ENCODE assay signal across 1 cellular context in the genomic region with DNA sequence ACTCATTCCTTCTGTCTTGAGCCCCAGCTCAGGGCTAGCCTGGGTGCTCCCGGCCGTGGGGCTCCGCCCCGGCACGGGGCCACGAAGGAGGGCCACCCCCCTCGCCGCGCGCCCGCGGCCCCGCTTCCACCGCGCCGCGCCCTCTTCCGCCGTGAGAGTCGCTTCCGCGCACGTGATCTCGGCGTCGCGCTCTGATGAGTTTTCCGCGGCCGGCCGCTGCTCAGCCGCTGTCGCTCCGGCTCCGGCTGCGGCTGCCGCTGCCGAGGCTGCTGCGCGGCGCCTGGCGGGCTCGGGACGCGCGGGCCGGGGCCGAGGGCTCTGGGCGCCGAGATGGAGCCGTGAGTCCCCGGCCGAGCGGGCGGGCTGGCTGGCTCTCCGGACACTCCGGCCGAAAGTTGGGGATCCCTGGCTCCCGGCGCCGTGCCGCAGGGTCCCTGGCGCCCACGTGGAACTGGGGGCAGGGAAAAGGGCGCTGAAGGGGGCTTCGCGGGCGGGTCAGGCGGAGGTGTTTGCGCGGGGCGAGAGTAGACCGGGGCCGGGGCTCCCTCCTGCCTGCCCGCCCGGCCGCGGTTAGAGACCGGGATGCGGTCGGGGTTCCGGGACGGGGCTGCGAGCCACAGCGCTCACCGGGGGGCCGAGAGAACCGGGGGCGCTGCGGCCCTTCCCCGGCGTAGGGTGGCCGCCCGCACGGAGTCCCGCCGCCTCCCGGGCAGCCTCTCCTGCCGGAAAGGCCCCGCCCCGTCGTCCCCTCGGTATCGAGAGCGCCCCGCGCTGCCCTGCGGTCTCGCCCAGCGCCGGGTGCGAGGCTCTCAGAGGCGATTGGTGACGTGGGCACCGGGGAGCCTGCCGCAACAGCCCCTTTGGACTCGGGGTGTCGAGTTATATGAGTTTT.
TF ChIP-seq lines count a peak whose summit lies in the region.

A gene with protein sequence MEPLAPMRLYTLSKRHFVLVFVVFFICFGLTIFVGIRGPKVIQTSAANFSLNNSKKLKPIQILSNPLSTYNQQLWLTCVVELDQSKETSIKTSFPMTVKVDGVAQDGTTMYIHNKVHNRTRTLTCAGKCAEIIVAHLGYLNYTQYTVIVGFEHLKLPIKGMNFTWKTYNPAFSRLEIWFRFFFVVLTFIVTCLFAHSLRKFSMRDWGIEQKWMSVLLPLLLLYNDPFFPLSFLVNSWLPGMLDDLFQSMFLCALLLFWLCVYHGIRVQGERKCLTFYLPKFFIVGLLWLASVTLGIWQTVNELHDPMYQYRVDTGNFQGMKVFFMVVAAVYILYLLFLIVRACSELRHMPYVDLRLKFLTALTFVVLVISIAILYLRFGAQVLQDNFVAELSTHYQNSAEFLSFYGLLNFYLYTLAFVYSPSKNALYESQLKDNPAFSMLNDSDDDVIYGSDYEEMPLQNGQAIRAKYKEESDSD (plus strand): TSS at position 197 of the 892 bp plus-strand sequence. CDS start 134 bp downstream, at position 331.

TF ChIP-seq in A549, 52 proteins besides CTCF, POLR2A, EP300 and RAD21 (continued from another document):
- TF ChIP-seq, protein P1, sequence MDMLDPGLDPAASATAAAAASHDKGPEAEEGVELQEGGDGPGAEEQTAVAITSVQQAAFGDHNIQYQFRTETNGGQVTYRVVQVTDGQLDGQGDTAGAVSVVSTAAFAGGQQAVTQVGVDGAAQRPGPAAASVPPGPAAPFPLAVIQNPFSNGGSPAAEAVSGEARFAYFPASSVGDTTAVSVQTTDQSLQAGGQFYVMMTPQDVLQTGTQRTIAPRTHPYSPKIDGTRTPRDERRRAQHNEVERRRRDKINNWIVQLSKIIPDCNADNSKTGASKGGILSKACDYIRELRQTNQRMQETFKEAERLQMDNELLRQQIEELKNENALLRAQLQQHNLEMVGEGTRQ (IDR thresholded peaks at IDR 0.05), result peak; percentile 64
- no peak for TF ChIP-seq HOXB13 (CRISPR knock-in tag; IDR thresholded peaks at IDR 0.05; ENCODE audit: low read depth)
- TF ChIP-seq EHF (CRISPR knock-in tag; IDR thresholded peaks at IDR 0.05), result no peak
- TF ChIP-seq TP53 (CRISPR knock-in tag; IDR thresholded peaks at IDR 0.05), result no peak
- no peak for TF ChIP-seq CEBPB (IDR thresholded peaks at IDR 0.05)
- no peak for TF ChIP-seq RARB (CRISPR knock-in tag; IDR thresholded peaks at IDR 0.05)
- TF ChIP-seq JUNB (IDR thresholded peaks at IDR 0.05), result no peak
- TF ChIP-seq, protein P2, sequence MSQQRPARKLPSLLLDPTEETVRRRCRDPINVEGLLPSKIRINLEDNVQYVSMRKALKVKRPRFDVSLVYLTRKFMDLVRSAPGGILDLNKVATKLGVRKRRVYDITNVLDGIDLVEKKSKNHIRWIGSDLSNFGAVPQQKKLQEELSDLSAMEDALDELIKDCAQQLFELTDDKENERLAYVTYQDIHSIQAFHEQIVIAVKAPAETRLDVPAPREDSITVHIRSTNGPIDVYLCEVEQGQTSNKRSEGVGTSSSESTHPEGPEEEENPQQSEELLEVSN (IDR thresholded peaks at IDR 0.05; ENCODE audit: borderline replicate concordance, low read depth), result peak; percentile 69; the same call in 1 of the 2 replicates
- no peak for TF ChIP-seq POLR2AphosphoS2 (conservative IDR thresholded peaks at IDR 0.05; ENCODE audit: low read length)
- TF ChIP-seq, protein P3, sequence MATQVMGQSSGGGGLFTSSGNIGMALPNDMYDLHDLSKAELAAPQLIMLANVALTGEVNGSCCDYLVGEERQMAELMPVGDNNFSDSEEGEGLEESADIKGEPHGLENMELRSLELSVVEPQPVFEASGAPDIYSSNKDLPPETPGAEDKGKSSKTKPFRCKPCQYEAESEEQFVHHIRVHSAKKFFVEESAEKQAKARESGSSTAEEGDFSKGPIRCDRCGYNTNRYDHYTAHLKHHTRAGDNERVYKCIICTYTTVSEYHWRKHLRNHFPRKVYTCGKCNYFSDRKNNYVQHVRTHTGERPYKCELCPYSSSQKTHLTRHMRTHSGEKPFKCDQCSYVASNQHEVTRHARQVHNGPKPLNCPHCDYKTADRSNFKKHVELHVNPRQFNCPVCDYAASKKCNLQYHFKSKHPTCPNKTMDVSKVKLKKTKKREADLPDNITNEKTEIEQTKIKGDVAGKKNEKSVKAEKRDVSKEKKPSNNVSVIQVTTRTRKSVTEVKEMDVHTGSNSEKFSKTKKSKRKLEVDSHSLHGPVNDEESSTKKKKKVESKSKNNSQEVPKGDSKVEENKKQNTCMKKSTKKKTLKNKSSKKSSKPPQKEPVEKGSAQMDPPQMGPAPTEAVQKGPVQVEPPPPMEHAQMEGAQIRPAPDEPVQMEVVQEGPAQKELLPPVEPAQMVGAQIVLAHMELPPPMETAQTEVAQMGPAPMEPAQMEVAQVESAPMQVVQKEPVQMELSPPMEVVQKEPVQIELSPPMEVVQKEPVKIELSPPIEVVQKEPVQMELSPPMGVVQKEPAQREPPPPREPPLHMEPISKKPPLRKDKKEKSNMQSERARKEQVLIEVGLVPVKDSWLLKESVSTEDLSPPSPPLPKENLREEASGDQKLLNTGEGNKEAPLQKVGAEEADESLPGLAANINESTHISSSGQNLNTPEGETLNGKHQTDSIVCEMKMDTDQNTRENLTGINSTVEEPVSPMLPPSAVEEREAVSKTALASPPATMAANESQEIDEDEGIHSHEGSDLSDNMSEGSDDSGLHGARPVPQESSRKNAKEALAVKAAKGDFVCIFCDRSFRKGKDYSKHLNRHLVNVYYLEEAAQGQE (IDR thresholded peaks at IDR 0.05), result no peak
- TF ChIP-seq, protein P4, sequence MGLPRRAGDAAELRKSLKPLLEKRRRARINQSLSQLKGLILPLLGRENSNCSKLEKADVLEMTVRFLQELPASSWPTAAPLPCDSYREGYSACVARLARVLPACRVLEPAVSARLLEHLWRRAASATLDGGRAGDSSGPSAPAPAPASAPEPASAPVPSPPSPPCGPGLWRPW (IDR thresholded peaks at IDR 0.05), result no peak
- no peak for TF ChIP-seq MAFK (IDR thresholded peaks at IDR 0.05; ENCODE audit: partially characterized antibody)
- TF ChIP-seq CHD4 (IDR thresholded peaks at IDR 0.05; ENCODE audit: borderline replicate concordance), result no peak
- TF ChIP-seq BHLHE40 (IDR thresholded peaks at IDR 0.05; ENCODE audit: low read depth, low read length), result 0 out of 2 replicates have a peak, but pooled peaks have one; percentile 51
- TF ChIP-seq HDAC2 (IDR thresholded peaks at IDR 0.05), result no peak
- no peak for TF ChIP-seq ZFP36 (IDR thresholded peaks at IDR 0.05; ENCODE audit: borderline replicate concordance, partially characterized antibody)
- TF ChIP-seq, protein P5, sequence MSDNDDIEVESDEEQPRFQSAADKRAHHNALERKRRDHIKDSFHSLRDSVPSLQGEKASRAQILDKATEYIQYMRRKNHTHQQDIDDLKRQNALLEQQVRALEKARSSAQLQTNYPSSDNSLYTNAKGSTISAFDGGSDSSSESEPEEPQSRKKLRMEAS (IDR thresholded peaks at IDR 0.05), result peak; percentile 79
- no peak for TF ChIP-seq HOXA7 (CRISPR knock-in tag; IDR thresholded peaks at IDR 0.05)
- peak in 1 of 2 experiments; percentile 74; a peak in 2 of 5 replicates for TF ChIP-seq JUN (IDR thresholded peaks at IDR 0.05)
- no peak for TF ChIP-seq CBX2 (IDR thresholded peaks at IDR 0.05; ENCODE audit: borderline replicate concordance, low read depth)
- TF ChIP-seq FOXS1 (CRISPR knock-in tag; IDR thresholded peaks at IDR 0.05), result no peak
- TF ChIP-seq ZC3H11A (IDR thresholded peaks at IDR 0.05), result no peak
- TF ChIP-seq HEYL (CRISPR knock-in tag; IDR thresholded peaks at IDR 0.05), result no peak
- TF ChIP-seq PHF8 (IDR thresholded peaks at IDR 0.05; ENCODE audit: borderline replicate concordance, low read depth), result peak; percentile 63; the same call in 1 of the 2 replicates
- TF ChIP-seq SMC3 (IDR thresholded peaks at IDR 0.05), result no peak
- no peak for TF ChIP-seq RFX5 (IDR thresholded peaks at IDR 0.05)
- TF ChIP-seq ZNF302 (CRISPR knock-in tag; IDR thresholded peaks at IDR 0.05), result no peak
- TF ChIP-seq, protein P6, sequence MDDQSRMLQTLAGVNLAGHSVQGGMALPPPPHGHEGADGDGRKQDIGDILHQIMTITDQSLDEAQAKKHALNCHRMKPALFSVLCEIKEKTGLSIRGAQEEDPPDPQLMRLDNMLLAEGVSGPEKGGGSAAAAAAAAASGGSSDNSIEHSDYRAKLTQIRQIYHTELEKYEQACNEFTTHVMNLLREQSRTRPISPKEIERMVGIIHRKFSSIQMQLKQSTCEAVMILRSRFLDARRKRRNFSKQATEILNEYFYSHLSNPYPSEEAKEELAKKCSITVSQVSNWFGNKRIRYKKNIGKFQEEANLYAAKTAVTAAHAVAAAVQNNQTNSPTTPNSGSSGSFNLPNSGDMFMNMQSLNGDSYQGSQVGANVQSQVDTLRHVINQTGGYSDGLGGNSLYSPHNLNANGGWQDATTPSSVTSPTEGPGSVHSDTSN (IDR thresholded peaks at IDR 0.05), result no peak
- TF ChIP-seq, protein P7, sequence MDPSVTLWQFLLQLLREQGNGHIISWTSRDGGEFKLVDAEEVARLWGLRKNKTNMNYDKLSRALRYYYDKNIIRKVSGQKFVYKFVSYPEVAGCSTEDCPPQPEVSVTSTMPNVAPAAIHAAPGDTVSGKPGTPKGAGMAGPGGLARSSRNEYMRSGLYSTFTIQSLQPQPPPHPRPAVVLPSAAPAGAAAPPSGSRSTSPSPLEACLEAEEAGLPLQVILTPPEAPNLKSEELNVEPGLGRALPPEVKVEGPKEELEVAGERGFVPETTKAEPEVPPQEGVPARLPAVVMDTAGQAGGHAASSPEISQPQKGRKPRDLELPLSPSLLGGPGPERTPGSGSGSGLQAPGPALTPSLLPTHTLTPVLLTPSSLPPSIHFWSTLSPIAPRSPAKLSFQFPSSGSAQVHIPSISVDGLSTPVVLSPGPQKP (IDR thresholded peaks at IDR 0.05; ENCODE audit: low read depth, low read length), result no peak
- TF ChIP-seq FOSB (CRISPR knock-in tag; IDR thresholded peaks at IDR 0.05), result no peak
- no peak for TF ChIP-seq SREBF2 (IDR thresholded peaks at IDR 0.05)
- TF ChIP-seq ESRRA (IDR thresholded peaks at IDR 0.05; ENCODE audit: borderline replicate concordance, low read length), result no peak
- no peak for TF ChIP-seq ZSCAN20 (CRISPR knock-in tag; IDR thresholded peaks at IDR 0.05)
- no peak for TF ChIP-seq KDM5A (IDR thresholded peaks at IDR 0.05)
- TF ChIP-seq CBX8 (IDR thresholded peaks at IDR 0.05), result no peak
TF ChIP-seq in A549: peak in this region for 8.
